ENCODE assay signal across 9 cellular contexts in genomic region chr7:108503112-108504026, GRCh38. TPM values are rescaled to one million over a fixed set of nuclear protein-coding genes. Genes with fewer than 3 reads are reported as not detected.
DNase-seq lines count a peak whose midpoint lies in the region; ATAC-seq, FAIRE-seq and TF ChIP-seq lines count a peak whose summit lies in the region.
"Had no signal": no experiment of that assay in that cellular context is flagged by ENCODE, and none has a peak within 500 bp of the region (broad histone marks: within the 10 kb centered on the region; RNA-seq: fewer than 3 reads in every experiment).

No MANE protein-coding gene starts in this region.

- TF ChIP-seq POLR2A in H54 (IDR thresholded peaks at IDR 0.05; ENCODE audit: low read depth, low read length): no peak

- intact Hi-C loops in CD14-positive monocyte (cut with micrococcal nuclease): no loop called here

- no peak for TF ChIP-seq CTCF in CD14-positive monocyte (IDR thresholded peaks at IDR 0.05)
- no peak for TF ChIP-seq CTCF in brain (conservative IDR thresholded peaks at IDR 0.05)

- H3K27me3 Mint-ChIP-seq in CD14-positive monocyte (ENCODE audit: low read depth in 3 of 3) (peaks cover 0 to 2% (median 0%) of the 10 kb centered on the region in 3 donors), brain (no peaks in the 10 kb centered on the region)

- FAIRE-seq in H54 (lab: Jason Lieb, UNC): no peak

- H3K27ac Mint-ChIP-seq in CD14-positive monocyte (peak overlapping the region; percentile 22 to 89 (median 80)), brain (peak overlapping the region in 4 of 5 experiments; percentile 46 to 87 (median 84))
- H3K27ac Mint-ChIP-seq: stimulated activated effector memory CD8-positive, alpha-beta T cell treated with anti-CD3 and anti-CD28 coated beads, Interleukin-12 subunit alpha, Interleukin-12 subunit beta, amount 100 ng/mL, for 72 hours had no signal

- peak; percentile 83 for ATAC-seq in GM19324 (IDR thresholded peaks at IDR 0.05; ENCODE audit: low FRiP score, unreplicated experiment)
- ATAC-seq in HG03064 (IDR thresholded peaks at IDR 0.05; ENCODE audit: low read depth, unreplicated experiment): peak; percentile 96
- ATAC-seq: stimulated activated effector memory CD8-positive, alpha-beta T cell treated with anti-CD3 and anti-CD28 coated beads, Interleukin-12 subunit alpha, Interleukin-12 subunit beta, amount 100 ng/mL, for 72 hours had no signal

- H3K36me3 Mint-ChIP-seq in CD14-positive monocyte (peaks cover 47 to 73% of the 10 kb centered on the region in 2 donors), brain (peaks cover 72% of the 10 kb centered on the region)

- DNase-seq in CD14-positive monocyte (ENCODE audit: low spot score): no peak
- DNase-seq in H54 (ENCODE audit: insufficient read length, low spot score): no peak
- DNase-seq in NCI-H2029 treated with DMSO at 0.1 percent for 48 hours (lab: John Stamatoyannopoulos, UW): no peak
- DNase-seq in NCI-H1417 treated with DMSO at 0.1 percent for 48 hours (lab: John Stamatoyannopoulos, UW): no peak
- no peak for DNase-seq in stimulated activated CD4-positive, alpha-beta T cell treated with anti-CD3 and anti-CD28 coated beads, Interleukin-4, amount 100 ng/mL, for 4 hours

- peak overlapping the region in 1 of 2 donors; percentile 35 for H3K4me3 Mint-ChIP-seq in CD14-positive monocyte
- peak overlapping the region in 2 of 5 experiments; percentile 12 to 22 for H3K4me3 Mint-ChIP-seq in brain
- H3K4me3 Mint-ChIP-seq: stimulated activated effector memory CD8-positive, alpha-beta T cell treated with anti-CD3 and anti-CD28 coated beads, Interleukin-12 subunit alpha, Interleukin-12 subunit beta, amount 100 ng/mL, for 72 hours had no signal

- H3K4me1 Mint-ChIP-seq in CD14-positive monocyte (peaks cover 15% of the 10 kb centered on the region), brain (peaks cover 18% of the 10 kb centered on the region)

- H3K9me3 Mint-ChIP-seq in CD14-positive monocyte (peaks cover 0 to 6% (median 0%) of the 10 kb centered on the region in 7 donors), brain (peaks cover 0 to 12% (median 5%) of the 10 kb centered on the region in 5 experiments)
- H3K9me3 Mint-ChIP-seq: stimulated activated effector memory CD8-positive, alpha-beta T cell treated with anti-CD3 and anti-CD28 coated beads, Interleukin-12 subunit alpha, Interleukin-12 subunit beta, amount 100 ng/mL, for 72 hours had no signal

RNA-seq across cellular contexts. Expression of gene PNPLA8, which starts 22.6 kb away (rescaled TPM):
- 10 to 100 TPM; 55.5 to 80.0 TPM for polyA plus RNA-seq in CD14-positive monocyte
- polyA plus RNA-seq in brain (ENCODE audit: insufficient read depth, low read depth, low replicate concordance): 11.8 TPM

RNA-seq across cellular contexts. Expression of gene NRCAM, which starts 47.1 kb away (rescaled TPM):
- polyA plus RNA-seq in CD14-positive monocyte: not detected
- polyA plus RNA-seq in brain (ENCODE audit: insufficient read depth, low read depth, low replicate concordance): 106 TPM

Comparison
In these comparisons a context has a peak if more than half of its experiments do, and no peak if none do; other contexts are left out.
1. RNA of gene NRCAM, which starts 47.1 kb away (polyA plus RNA-seq): 106 TPM in brain (single experiment); not detected in CD14-positive monocyte; every median in the first group is over 100 times any median in the second.